31 cellular contexts compared by ENCODE assay signal in the genomic region with DNA sequence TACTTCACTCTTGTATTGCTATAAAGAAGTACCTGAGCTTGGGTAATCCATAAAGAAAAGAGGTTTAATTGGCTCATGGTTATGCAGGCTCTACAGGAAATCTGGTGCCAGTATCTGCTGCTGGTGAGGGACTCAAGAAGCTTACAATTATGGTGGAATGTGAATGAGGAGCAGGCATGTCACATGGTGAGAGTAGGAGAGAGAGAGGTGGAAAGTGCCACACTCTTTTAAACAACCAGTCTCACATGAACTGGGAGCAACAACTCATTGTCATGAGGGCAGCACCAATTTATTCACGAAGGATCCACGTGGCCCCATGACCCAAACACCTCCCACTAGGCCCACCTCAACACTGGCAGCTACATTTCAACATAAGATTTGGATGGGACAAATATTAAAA. TPM values are rescaled to one million over a fixed set of nuclear protein-coding genes. Genes with fewer than 3 reads are reported as not detected.
"Had no signal": no experiment of that assay in that cellular context is flagged by ENCODE, and none has a peak within 500 bp of the region (broad histone marks: within the 10 kb centered on the region; RNA-seq: fewer than 3 reads in every experiment).

No MANE protein-coding gene starts in this region.

- H3K36me3 ChIP-seq: ascending aorta, cardiac muscle cell, heart left ventricle, left lung, lower lobe of right lung, neural progenitor cell, sigmoid colon, stomach, tibial artery had no signal

- H3K9ac ChIP-seq: neural progenitor cell, parathyroid adenoma had no signal

- H2AFZ ChIP-seq: neural progenitor cell, parathyroid adenoma had no signal

- ATAC-seq: heart left ventricle; left lung; lower lobe of right lung; natural killer cell; psoas muscle; stimulated activated memory B cell treated with anti-CD40 and anti-IgM and Interleukin-4, amounts not matched to agents 10 μg/mL and 1 μg/mL and 100 μg/mL, for 72 hours had no signal

- H3K4me2 ChIP-seq: neural progenitor cell had no signal

- H3K27ac ChIP-seq: ascending aorta, cardiac muscle cell, heart left ventricle, left lung, lower lobe of right lung, neural progenitor cell, parathyroid adenoma, psoas muscle, sigmoid colon, stomach, tibial artery had no signal

- H3K4me3 ChIP-seq: ascending aorta, cardiac muscle cell, heart left ventricle, left lung, lower lobe of right lung, neural progenitor cell, psoas muscle, sigmoid colon, stomach, tibial artery had no signal

- DNase-seq: activated CD4-positive, alpha-beta T cell treated with anti-CD3 and anti-CD28 coated beads for 4 hours; activated CD4-positive, alpha-beta T cell treated with anti-CD3 and anti-CD28 coated beads, Interleukin-2, amount 50 U/mL, for 4 hours; activated CD8-positive, alpha-beta memory T cell treated with anti-CD3 and anti-CD28 coated beads for 24 hours; activated gamma-delta T cell; activated naive CD4-positive, alpha-beta T cell treated with anti-CD3 and anti-CD28 coated beads, Interleukin-2, amount 10 ng/mL, durations not matched to agents 7 days and 5 days; activated naive CD8-positive, alpha-beta T cell treated with anti-CD3 and anti-CD28 coated beads, Interleukin-2, amount 10 ng/mL, durations not matched to agents 7 days and 5 days; activated T-cell treated with anti-CD3 and anti-CD28 coated beads, Interleukin-2, amount 50 U/mL, for 1 hour; cortex of kidney; foreskin fibroblast; heart left ventricle; hypothalamus; kidney glomerular epithelial cell; left lung; lower lobe of right lung; mesenchymal stem cell; natural killer cell; occipital lobe; psoas muscle; sigmoid colon; small intestine; stimulated activated CD4-positive, alpha-beta T cell treated with anti-CD3 and anti-CD28 coated beads, Interleukin-4, amount 100 ng/mL, for 24 hours; stomach; tibial artery had no signal

- H3K4me1 ChIP-seq: ascending aorta, left lung, lower lobe of right lung, neural progenitor cell, parathyroid adenoma, psoas muscle, sigmoid colon, tibial artery had no signal

- H3K79me2 ChIP-seq: parathyroid adenoma had no signal

- H3K27me3 ChIP-seq: ascending aorta, cardiac muscle cell, sigmoid colon had no signal

- FAIRE-seq: endothelial cell of umbilical vein, small intestine had no signal

- H3K9me3 ChIP-seq: ascending aorta, heart left ventricle, left lung, lower lobe of right lung, psoas muscle, sigmoid colon, stomach, tibial artery had no signal

RNA-seq across cellular contexts. Expression of a gene that starts 24.6 kb away (rescaled TPM):
- total RNA-seq: activated naive CD8-positive, alpha-beta T cell treated with anti-CD3 and anti-CD28 coated beads, Interleukin-2, amount 10 ng/mL, durations not matched to agents 7 days and 5 days; activated T-helper 1 cell treated with anti-CD3 and anti-CD28 coated beads, Interleukin-12 subunit alpha, Interleukin-12 subunit beta, Interleukin-2, Interleukin-4 antibody, amounts not matched to agents 30 ng/mL and 10 ng/mL and 1 ng/mL, durations not matched to agents 14 hours and 24 hours and 36 hours; cardiac muscle cell; chondrocyte; endothelial cell of umbilical vein; occipital lobe had no signal
- polyA plus RNA-seq: cardiac muscle cell, endothelial cell of umbilical vein had no signal
